In the genomic region with DNA sequence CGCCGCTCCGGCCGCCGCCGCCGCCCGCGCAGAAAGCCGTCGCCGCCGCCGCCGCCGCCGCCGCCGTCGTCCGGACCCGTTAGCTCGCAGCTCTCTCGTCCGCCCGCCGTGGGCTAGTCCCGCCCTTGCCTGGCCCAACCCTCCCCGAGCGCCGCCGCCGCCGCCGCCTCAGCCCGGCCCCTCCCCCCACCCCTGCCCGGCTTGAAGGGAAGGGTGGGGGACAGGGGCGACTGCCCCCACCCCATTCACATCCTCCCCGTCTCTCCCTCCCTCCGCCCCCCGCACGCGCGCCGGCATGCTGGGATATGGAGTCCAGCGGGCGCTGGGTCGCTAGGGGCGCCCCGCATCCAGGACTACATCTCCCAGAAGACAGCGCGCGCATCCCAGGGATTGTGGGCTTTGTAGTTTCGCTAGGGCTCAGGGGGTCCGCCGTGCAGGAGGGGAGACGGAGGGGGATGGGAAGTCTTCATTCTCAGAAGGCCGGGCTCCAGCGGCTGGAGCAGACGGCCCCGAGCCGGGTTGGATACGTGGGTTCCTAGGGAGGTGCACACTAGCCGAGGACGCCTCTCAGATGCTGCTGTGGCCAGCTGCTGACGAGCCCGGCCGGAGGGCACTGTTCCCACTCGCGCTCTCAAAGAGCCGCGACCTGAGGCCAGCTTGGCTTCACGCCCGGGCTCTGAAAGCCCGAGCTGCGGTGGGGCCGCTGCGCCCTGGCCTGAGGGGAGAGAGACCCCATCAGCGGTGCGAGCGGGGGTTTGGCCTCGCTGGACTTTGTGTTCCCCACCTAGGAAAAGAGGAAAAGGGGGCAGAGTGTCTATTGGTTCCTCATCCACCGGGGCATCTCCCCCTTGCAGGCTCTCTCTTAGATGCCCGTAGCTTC, we compare ENCODE assay signal across 8 cellular contexts. TPM values are rescaled to one million over a fixed set of nuclear protein-coding genes. Genes with fewer than 3 reads are reported as not detected.
DNase-seq lines count a peak whose midpoint lies in the region; ATAC-seq and TF ChIP-seq lines count a peak whose summit lies in the region.

A gene with protein sequence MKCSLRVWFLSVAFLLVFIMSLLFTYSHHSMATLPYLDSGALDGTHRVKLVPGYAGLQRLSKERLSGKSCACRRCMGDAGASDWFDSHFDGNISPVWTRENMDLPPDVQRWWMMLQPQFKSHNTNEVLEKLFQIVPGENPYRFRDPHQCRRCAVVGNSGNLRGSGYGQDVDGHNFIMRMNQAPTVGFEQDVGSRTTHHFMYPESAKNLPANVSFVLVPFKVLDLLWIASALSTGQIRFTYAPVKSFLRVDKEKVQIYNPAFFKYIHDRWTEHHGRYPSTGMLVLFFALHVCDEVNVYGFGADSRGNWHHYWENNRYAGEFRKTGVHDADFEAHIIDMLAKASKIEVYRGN (minus strand): TSS at position 118 of the 880 bp plus-strand sequence. CDS start 40,570 bp downstream, outside the sequence.

- H3K9me3 Mint-ChIP-seq in activated naive CD4-positive, alpha-beta T cell treated with anti-CD3 and anti-CD28 coated beads for 36 hours, result no peaks in the 10 kb centered on the region

- peak within 1 kb of the TSS; percentile 75 for H3K4me3 ChIP-seq in H7 (ENCODE audit: insufficient read depth, low read depth, low read length)
- H3K4me3 ChIP-seq in MM.1S (ENCODE audit: low read length), result peak within 1 kb of the TSS; percentile 84
- H3K4me3 ChIP-seq in gastroesophageal sphincter, result peak within 1 kb of the TSS; percentile 71 to 90

- H4K20me1 ChIP-seq in MM.1S (ENCODE audit: insufficient read depth, low read length), result no peaks in the 10 kb centered on the region

- H3K36me3 ChIP-seq in ES-I3 (ENCODE audit: insufficient read depth, low read length) (no peaks in the 10 kb centered on the region; the same call in 1 of the 2 replicates), H7 (replicated peaks; ENCODE audit: control insufficient read depth, insufficient read depth, low read length) (peaks cover 6% of the 10 kb centered on the region), MM.1S (replicated peaks; ENCODE audit: insufficient read depth, low read length) (no peaks in the 10 kb centered on the region), gastroesophageal sphincter (no peaks in the 10 kb centered on the region)

- peak within 1 kb of the TSS; percentile 96 for H3K4me2 ChIP-seq in MM.1S (ENCODE audit: low read depth, low read length)

- no peak for TF ChIP-seq EP300 in gastroesophageal sphincter (IDR thresholded peaks at IDR 0.05)

- H3K9me3 ChIP-seq in ES-I3 (ENCODE audit: control insufficient read depth, insufficient read depth, low read length), result no peaks in the 10 kb centered on the region
- no peaks in the 10 kb centered on the region for H3K9me3 ChIP-seq in MM.1S (replicated peaks; ENCODE audit: insufficient read depth, low read length)
- H3K9me3 ChIP-seq in gastroesophageal sphincter, result no peaks in the 10 kb centered on the region

- 0 to 5% methylated on average over 2 to 3 of the region's 84 CpGs for WGBS in gastroesophageal sphincter (ENCODE audit: low coverage in 1 of 2), 2 donors

- peak within 1 kb of the TSS; percentile 91 for H3K9ac ChIP-seq in ES-I3 (ENCODE audit: low read depth, low read length)
- H3K9ac ChIP-seq in MM.1S (ENCODE audit: low read length), result peak within 1 kb of the TSS; percentile 44; the same call in 1 of the 2 replicates

- H3K4me1 ChIP-seq in ES-I3 (ENCODE audit: insufficient read depth, low read length) (peaks cover 14% of the 10 kb centered on the region), MM.1S (ENCODE audit: low read length) (peaks cover 16% of the 10 kb centered on the region; the same call in 1 of the 2 replicates), gastroesophageal sphincter (peaks cover 0 to 49% (median 21%) of the 10 kb centered on the region in 3 donors)

- peak; percentile 26 to 40 for TF ChIP-seq POLR2A in gastroesophageal sphincter (IDR thresholded peaks at IDR 0.05)

- no peaks in the 10 kb centered on the region for H3K27me3 Mint-ChIP-seq in activated naive CD4-positive, alpha-beta T cell treated with anti-CD3 and anti-CD28 coated beads for 36 hours (ENCODE audit: low read depth)

- intact Hi-C loops in activated naive CD4-positive, alpha-beta T cell treated with anti-CD3 and anti-CD28 coated beads for 36 hours (cut with micrococcal nuclease), result loop anchor here (1.0 to 2.0 kb wide), 7 partner anchors 8 to 93 kb away; a partner anchor contains a TSS

- H3K36me3 Mint-ChIP-seq in activated naive CD4-positive, alpha-beta T cell treated with anti-CD3 and anti-CD28 coated beads for 36 hours (ENCODE audit: low read depth), result no peaks in the 10 kb centered on the region

- H3K27me3 ChIP-seq in H7 (ENCODE audit: control insufficient read depth, insufficient read depth, low read length) (no peaks in the 10 kb centered on the region), MM.1S (replicated peaks; ENCODE audit: insufficient read depth, low read length) (no peaks in the 10 kb centered on the region), gastroesophageal sphincter (no peaks in the 10 kb centered on the region)

- peaks cover 33% of the 10 kb centered on the region for H3K79me2 ChIP-seq in MM.1S (ENCODE audit: low read length)

- ATAC-seq in gastroesophageal sphincter, result peak; percentile 96

- H2AFZ ChIP-seq in MM.1S (ENCODE audit: low read length), result peak within 1 kb of the TSS; percentile 97

- no peak for TF ChIP-seq CTCF in MM.1S (IDR thresholded peaks at IDR 0.05; ENCODE audit: low read length)
- TF ChIP-seq CTCF in gastroesophageal sphincter (IDR thresholded peaks at IDR 0.05), result peak in 3 of 4 experiments; percentile 27 to 45 (median 30)

- peak; percentile 99 for DNase-seq in H7
- peak; percentile 92 for DNase-seq in MM.1S
- peak; percentile 97 for DNase-seq in SK-N-DZ (ENCODE audit: low spot score)
- peak; percentile 96 for DNase-seq in activated naive CD4-positive, alpha-beta T cell treated with anti-CD3 and anti-CD28 coated beads for 36 hours
- peak; percentile 77 to 98 (median 94) for DNase-seq in nucleus accumbens (lab: John Stamatoyannopoulos, UW)
- peak; percentile 93 for DNase-seq in superior temporal gyrus (ENCODE audit: extremely low spot score)

- H3F3A ChIP-seq in MM.1S (ENCODE audit: insufficient read depth, low read length), result no peaks in the 10 kb centered on the region

- H3K4me1 Mint-ChIP-seq in activated naive CD4-positive, alpha-beta T cell treated with anti-CD3 and anti-CD28 coated beads for 36 hours (ENCODE audit: low read depth), result peaks cover 26% of the 10 kb centered on the region

- H3K27ac Mint-ChIP-seq in activated naive CD4-positive, alpha-beta T cell treated with anti-CD3 and anti-CD28 coated beads for 36 hours, result peak within 1 kb of the TSS; percentile 61

- peak within 1 kb of the TSS; percentile 91 for H3K4me3 Mint-ChIP-seq in activated naive CD4-positive, alpha-beta T cell treated with anti-CD3 and anti-CD28 coated beads for 36 hours

- H3K9me2 ChIP-seq in MM.1S (replicated peaks; ENCODE audit: insufficient read depth, low read length), result no peaks in the 10 kb centered on the region

- CTCF ChIA-PET in activated naive CD4-positive, alpha-beta T cell treated with anti-CD3 and anti-CD28 coated beads for 36 hours (lab: Charles Lee), result interaction anchor here (0.6 to 2.7 kb wide), 5 partner anchors 15 to 204 kb away, joined by 3 to 10 read pairs (median 3); a partner anchor contains a TSS

- H3K27ac ChIP-seq in MM.1S (ENCODE audit: low read length) (no peak within 1 kb of the TSS), gastroesophageal sphincter (peak within 1 kb of the TSS; percentile 10 to 95 (median 87))

RNA-seq across cellular contexts. Expression of the gene that starts here (rescaled TPM):
- total RNA-seq in H7 (2014; rRNA removed; shearing (Covaris generic)), result 62.7 and 64.1 TPM in 2 replicates
- 31.8 and 44.0 TPM in 2 replicates for polyA plus RNA-seq in SK-N-DZ (2014; cell fraction: cytosol; rRNA removed)
- polyA plus RNA-seq in SK-N-DZ (2014; cell fraction: nucleus; rRNA removed), result 12.1 and 15.1 TPM in 2 replicates
- 1 to 10 TPM; 9.3 to 9.9 TPM for total RNA-seq in activated naive CD4-positive, alpha-beta T cell treated with anti-CD3 and anti-CD28 coated beads for 36 hours
- 10 to 100 TPM; 17.6 to 35.6 (median 24.8) TPM for total RNA-seq in gastroesophageal sphincter
